9 cellular contexts compared by ENCODE assay signal in the genomic region with DNA sequence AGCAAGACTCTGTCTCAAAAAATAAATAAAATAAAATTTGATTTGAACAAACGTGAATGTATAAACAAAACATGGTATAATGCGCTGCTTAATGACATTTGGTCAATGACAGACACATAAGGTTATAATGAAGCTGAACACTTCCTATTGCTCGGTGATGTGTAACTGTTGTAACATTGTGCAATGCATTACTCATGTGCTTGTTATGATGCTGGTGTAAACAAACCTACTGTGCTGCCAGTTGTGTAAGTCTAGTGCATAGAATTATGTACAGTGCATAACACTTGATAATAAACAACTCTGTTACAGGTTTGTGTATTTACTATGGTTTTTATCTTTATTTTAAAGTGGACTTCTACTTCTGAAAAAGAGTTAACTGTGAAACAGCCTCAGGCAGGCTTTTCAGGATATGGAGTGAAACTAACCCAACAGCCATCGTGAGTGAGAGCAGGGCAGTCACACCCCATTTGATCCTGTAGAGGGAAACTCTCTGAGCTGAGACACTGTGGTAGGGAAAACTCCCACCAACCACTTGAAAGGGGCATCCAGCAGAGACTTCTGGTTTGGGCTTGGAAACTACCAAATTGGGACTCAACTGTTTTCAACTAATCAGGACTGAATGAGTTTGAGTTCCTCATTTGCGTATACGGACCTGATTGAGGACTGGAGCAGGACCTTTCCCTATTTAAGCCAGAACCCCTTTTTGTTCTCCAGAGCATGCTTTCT. TPM values are rescaled to one million over a fixed set of nuclear protein-coding genes. Genes with fewer than 3 reads are reported as not detected.
DNase-seq lines count a peak whose midpoint lies in the region; TF ChIP-seq lines count a peak whose summit lies in the region.
"Had no signal": no experiment of that assay in that cellular context is flagged by ENCODE, and none has a peak within 500 bp of the region (broad histone marks: within the 10 kb centered on the region; RNA-seq: fewer than 3 reads in every experiment).

No MANE protein-coding gene starts in this region.

- 59 to 64% methylated on average over 6 of the region's 6 CpGs for WGBS in lower leg skin, 2 donors

- H3K27me3 Mint-ChIP-seq in MCF 10A (ENCODE audit: insufficient read depth, unreplicated experiment): no peaks in the 10 kb centered on the region

- H3K36me3 Mint-ChIP-seq in MCF 10A (ENCODE audit: insufficient read depth, unreplicated experiment): no peaks in the 10 kb centered on the region

- no peaks in the 10 kb centered on the region for H3K4me1 Mint-ChIP-seq in MCF 10A (ENCODE audit: insufficient read depth, unreplicated experiment)

- H3K9me3 Mint-ChIP-seq in MCF 10A (ENCODE audit: unreplicated experiment): no peaks in the 10 kb centered on the region

- TF ChIP-seq POLR2A in breast epithelium (IDR thresholded peaks at IDR 0.05): no peak
- TF ChIP-seq POLR2A in lower leg skin (IDR thresholded peaks at IDR 0.05): no peak
- TF ChIP-seq POLR2A in uterus (IDR thresholded peaks at IDR 0.05): no peak

- no peaks in the 10 kb centered on the region for H3K36me3 ChIP-seq in breast epithelium
- H3K36me3 ChIP-seq in uterus: no peaks in the 10 kb centered on the region
- H3K36me3 ChIP-seq: sigmoid colon had no signal

- no peak for TF ChIP-seq CTCF in MCF 10A (IDR thresholded peaks at IDR 0.05; ENCODE audit: unreplicated experiment)
- no peak for TF ChIP-seq CTCF in breast epithelium (IDR thresholded peaks at IDR 0.05)
- TF ChIP-seq CTCF in epithelial cell of esophagus (IDR thresholded peaks at IDR 0.05; ENCODE audit: insufficient read depth, low read depth, low read length, missing control alignments): peak; percentile 2
- no peak for TF ChIP-seq CTCF in lower leg skin (IDR thresholded peaks at IDR 0.05)
- no peak for TF ChIP-seq CTCF in uterus (IDR thresholded peaks at IDR 0.05)

- H3K27ac ChIP-seq in breast epithelium (no peak overlapping the region), uterus (no peak overlapping the region)
- H3K27ac ChIP-seq: sigmoid colon had no signal

- CTCF ChIA-PET in MCF 10A (lab: Yijun Ruan, JAX): interaction anchor here (0.5 to 0.7 kb wide), 3 partner anchors 10 to 514 kb away, joined by 3 to 4 read pairs (median 3); no protein-coding TSS in a partner anchor

- POLR2A ChIA-PET in MCF 10A (lab: Yijun Ruan, JAX): interaction anchor here (0.5 to 1.7 kb wide), 6 partner anchors 9 to 183 kb away, joined by 3 to 23 read pairs (median 5); partner anchors contain the start of genes RMP24, RPRD1A and SLC39A6

- H3K4me1 ChIP-seq in breast epithelium: no peaks in the 10 kb centered on the region
- no peaks in the 10 kb centered on the region for H3K4me1 ChIP-seq in uterus
- H3K4me1 ChIP-seq: sigmoid colon had no signal

- TSS peak; percentile 68 for BruUV-seq in MCF 10A (replicated peaks; lab: Mats Ljungman, UMichigan)

- H3K27me3 ChIP-seq in breast epithelium (no peaks in the 10 kb centered on the region), uterus (no peaks in the 10 kb centered on the region)
- H3K27me3 ChIP-seq: sigmoid colon had no signal

- H3K4me3 ChIP-seq in breast epithelium (no peak overlapping the region), epithelial cell of esophagus (ENCODE audit: low read length) (no peak overlapping the region), lower leg skin (ENCODE audit: low read depth, poor library complexity, severe bottlenecking) (no peak overlapping the region), uterus (no peak overlapping the region)
- H3K4me3 ChIP-seq: sigmoid colon had no signal

- DNase-seq in MCF 10A (ENCODE audit: unreplicated experiment) (peak; percentile 90), breast epithelium (ENCODE audit: low spot score in 2 of 2) (no peak), NCI-H187 (lab: John Stamatoyannopoulos, UW) (peak; percentile 5 to 40), epithelial cell of esophagus (ENCODE audit: low read depth) (peak; percentile 95), lower leg skin (ENCODE audit: low spot score in 2 of 2) (no peak), kidney glomerular epithelial cell (lab: John Stamatoyannopoulos, UW) (no peak), DMS 273 (lab: John Stamatoyannopoulos, UW; ENCODE audit: unreplicated experiment) (no peak), uterus (no peak)
- DNase-seq: sigmoid colon had no signal

- intact Hi-C loops in MCF 10A (cut with micrococcal nuclease): no loop called here
- intact Hi-C loops in breast epithelium (cut with DNase I; ENCODE audit: low total_unique reads): no loop called here
- intact Hi-C loops in lower leg skin (cut with DNase I; ENCODE audit: low total_unique reads): no loop called here
- intact Hi-C loops in uterus (cut with DNase I; ENCODE audit: low total_unique reads): no loop called here

- H3K9me3 ChIP-seq in breast epithelium: no peaks in the 10 kb centered on the region
- no peaks in the 10 kb centered on the region for H3K9me3 ChIP-seq in uterus
- H3K9me3 ChIP-seq: sigmoid colon had no signal

- H3K4me3 Mint-ChIP-seq in MCF 10A (ENCODE audit: unreplicated experiment): no peak overlapping the region

- peak overlapping the region; percentile 75 for H3K27ac Mint-ChIP-seq in MCF 10A (ENCODE audit: low read depth, unreplicated experiment)

RNA-seq across cellular contexts. Expression of gene RPRD1A, which starts 8.7 kb away (rescaled TPM):
- total RNA-seq in MCF 10A (2022) (89.1 and 116 TPM in 2 replicates), breast epithelium (10 to 100 TPM; 51.5 to 76.8 (median 59.3) TPM), lower leg skin (10 to 100 TPM; 30.1 to 55.9 (median 46.9) TPM), uterus (10 to 100 TPM; 55.2 to 99.1 (median 71.1) TPM)

RNA-seq across cellular contexts. Expression of gene SLC39A6, which starts 53.1 kb away (rescaled TPM):
- total RNA-seq in MCF 10A (2022) (49.7 and 53.5 TPM in 2 replicates), breast epithelium (100 to 1,000 TPM in 2 of 3 donors, 10 to 100 TPM in 1; 44.8 to 502 (median 235) TPM), lower leg skin (100 to 1,000 TPM in 1 of 4 donors, 10 to 100 TPM in 3; 64.3 to 137 (median 83.2) TPM), uterus (10 to 100 TPM in 3 of 4 donors, 1 to 10 TPM in 1; 7.7 to 90.6 (median 31.1) TPM)

RNA-seq across cellular contexts. Expression of gene ELP2, which starts 53.7 kb away (rescaled TPM):
- 100 and 105 TPM in 2 replicates for total RNA-seq in MCF 10A (2022)
- 100 to 1,000 TPM in 2 of 3 donors, 10 to 100 TPM in 1; 66.9 to 165 (median 139) TPM for total RNA-seq in breast epithelium
- 10 to 100 TPM; 52.6 to 67.6 (median 59.7) TPM for total RNA-seq in lower leg skin
- 100 to 1,000 TPM in 2 of 4 donors, 10 to 100 TPM in 2; 73.3 to 152 (median 113) TPM for total RNA-seq in uterus

Comparison
In these comparisons a context has a peak if more than half of its experiments do, and no peak if none do; other contexts are left out.
1. DNase-seq: peak in MCF 10A (single experiment), NCI-H187 (2 of 2) and epithelial cell of esophagus (single experiment); none in breast epithelium (0 of 2), lower leg skin (0 of 2), kidney glomerular epithelial cell (single experiment), DMS 273 (single experiment) and uterus (0 of 2).